21 cellular contexts compared by ENCODE assay signal in the genomic region with DNA sequence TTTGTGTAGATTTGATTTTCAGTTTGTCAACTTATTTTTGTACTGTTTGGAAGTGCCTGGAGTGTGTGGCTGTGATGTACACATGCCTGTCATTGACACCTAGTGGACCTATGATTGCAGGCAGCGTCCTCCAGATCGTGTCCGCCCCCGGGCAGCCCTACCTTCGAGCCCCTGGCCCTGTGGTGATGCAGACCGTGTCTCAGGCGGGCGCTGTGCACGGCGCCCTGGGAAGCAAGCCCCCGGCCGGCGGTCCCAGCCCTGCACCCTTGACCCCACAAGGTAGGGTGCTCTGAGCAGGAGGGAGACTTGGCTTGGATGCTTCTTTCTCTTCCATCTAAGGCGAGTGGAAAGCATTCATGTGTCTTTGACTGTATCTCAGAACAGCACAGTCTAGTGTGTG.
"Had no signal": no experiment of that assay in that cellular context is flagged by ENCODE, and none has a peak within 500 bp of the region (broad histone marks: within the 10 kb centered on the region; RNA-seq: fewer than 3 reads in every experiment).

No MANE protein-coding gene starts in this region.

- H3K9me3 ChIP-seq: esophagus muscularis mucosa, gastroesophageal sphincter, heart left ventricle, left lung, lower lobe of right lung, mucosa of descending colon had no signal

- H3K4me3 Mint-ChIP-seq: mesothelial cell of epicardium had no signal

- H3K4me3 ChIP-seq: coronary artery, dorsolateral prefrontal cortex, esophagus muscularis mucosa, gastroesophageal sphincter, heart left ventricle, hepatocyte, left lung, lower lobe of right lung, mucosa of descending colon had no signal

- DNase-seq: dermis blood vessel endothelial cell; dorsolateral prefrontal cortex; effector CD4-positive, alpha-beta T cell; effector memory CD4-positive, alpha-beta T cell; foreskin keratinocyte; left cardiac atrium; left lung; left ventricle myocardium superior; lower lobe of right lung; mesenchymal stem cell; mucosa of descending colon had no signal

- H3K4me1 Mint-ChIP-seq: mesothelial cell of epicardium had no signal

- H3K9me3 Mint-ChIP-seq: mesothelial cell of epicardium had no signal

- H3K27me3 ChIP-seq: dorsolateral prefrontal cortex, esophagus muscularis mucosa, foreskin keratinocyte, gastroesophageal sphincter, heart left ventricle, hepatocyte, left lung had no signal

- H3K27ac ChIP-seq: coronary artery, esophagus muscularis mucosa, foreskin keratinocyte, gastroesophageal sphincter, heart left ventricle, hepatocyte, left lung, lower lobe of right lung had no signal

- H3K27ac Mint-ChIP-seq: mesothelial cell of epicardium had no signal

- H3K4me2 ChIP-seq: hepatocyte had no signal

- H3K4me1 ChIP-seq: esophagus muscularis mucosa, foreskin keratinocyte, gastroesophageal sphincter, left lung, lower lobe of right lung had no signal

- H2AFZ ChIP-seq: hepatocyte had no signal

- FAIRE-seq: colon, endothelial cell of umbilical vein, frontal cortex, islet of Langerhans had no signal

- H3K79me2 ChIP-seq: hepatocyte had no signal

- ATAC-seq: foreskin keratinocyte, gastroesophageal sphincter, heart left ventricle, left cardiac atrium, left lung, left ventricle myocardium superior, lower lobe of right lung, mucosa of descending colon had no signal
